14 cellular contexts compared by ENCODE assay signal in the genomic region with DNA sequence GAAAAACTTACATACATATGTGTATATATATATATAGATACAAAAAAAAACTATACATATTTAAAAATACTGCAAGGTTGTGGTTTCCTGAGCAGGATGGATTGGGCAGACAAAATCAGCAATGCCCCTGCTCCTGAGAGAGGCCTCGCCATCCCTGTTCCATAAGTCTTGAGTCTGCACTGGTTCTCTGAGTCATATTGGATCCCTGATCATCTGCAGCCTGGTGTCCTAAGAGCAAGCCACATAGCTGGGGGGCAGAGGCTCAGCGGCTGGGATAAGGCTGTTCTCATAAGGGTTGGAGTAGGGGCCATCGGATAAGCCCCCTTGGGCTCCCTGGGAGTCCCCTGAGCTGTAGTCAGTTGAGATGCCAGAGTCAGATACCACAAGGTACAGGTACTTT. TPM values are rescaled to one million over a fixed set of nuclear protein-coding genes. Genes with fewer than 3 reads are reported as not detected.
DNase-seq lines count a peak whose midpoint lies in the region; ATAC-seq and TF ChIP-seq lines count a peak whose summit lies in the region.
"Had no signal": no experiment of that assay in that cellular context is flagged by ENCODE, and none has a peak within 500 bp of the region (broad histone marks: within the 10 kb centered on the region; RNA-seq: fewer than 3 reads in every experiment).

No MANE protein-coding gene starts in this region.

- no peaks in the 10 kb centered on the region for H3K27me3 ChIP-seq in mammary epithelial cell (ENCODE audit: insufficient read depth, low read length)
- peaks cover 14% of the 10 kb centered on the region for H3K27me3 ChIP-seq in gastroesophageal sphincter
- H3K27me3 ChIP-seq in vagina = no peaks in the 10 kb centered on the region

- no peaks in the 10 kb centered on the region for H3K27me3 Mint-ChIP-seq in MCF 10A (ENCODE audit: insufficient read depth, unreplicated experiment)
- peaks cover 2% of the 10 kb centered on the region for H3K27me3 Mint-ChIP-seq in activated CD8-positive, alpha-beta T cell treated with anti-CD3 and anti-CD28 coated beads, Interleukin-2, amount 10 ng/mL, durations not matched to agents 7 days and 5 days (ENCODE audit: low read depth)

- no peak overlapping the region for H3K4me2 ChIP-seq in mammary epithelial cell (ENCODE audit: insufficient read depth, low read depth, low read length)

- intact Hi-C loops in MCF 10A (cut with micrococcal nuclease) = no loop called here
- intact Hi-C loops in mammary epithelial cell (cut with micrococcal nuclease) = loop anchor here (5.0 kb wide), 1 partner anchor 40 kb away; a partner anchor contains a TSS
- intact Hi-C loops in vagina (cut with DNase I) = loop anchor here (5.0 kb wide), 1 partner anchor 55 kb away; no protein-coding TSS in a partner anchor

- no peaks in the 10 kb centered on the region for H4K20me1 ChIP-seq in mammary epithelial cell (ENCODE audit: insufficient read depth, low read length)

- no peaks in the 10 kb centered on the region for H3K79me2 ChIP-seq in mammary epithelial cell (ENCODE audit: insufficient read depth, low read length)

- CTCF ChIA-PET in MCF 10A (lab: Yijun Ruan, JAX) = interaction anchor here (0.5 to 1.8 kb wide), 11 partner anchors 11 to 225 kb away, joined by 3 to 6 read pairs (median 3); a partner anchor contains a TSS
- CTCF ChIA-PET in mammary epithelial cell (lab: Charles Lee; ENCODE audit: low non-redundant PET) = interaction anchor here (0.6 kb wide), 1 partner anchor 55 kb away, joined by 4 read pairs; no protein-coding TSS in a partner anchor
- CTCF ChIA-PET in activated CD8-positive, alpha-beta T cell treated with anti-CD3 and anti-CD28 coated beads, Interleukin-2, amount 10 ng/mL, durations not matched to agents 7 days and 5 days (lab: Charles Lee) = interaction anchor here (1.0 to 4.3 kb wide), 8 partner anchors 9 to 542 kb away, joined by 3 to 35 read pairs (median 4); a partner anchor contains a TSS

- TF ChIP-seq CTCF in MCF 10A (IDR thresholded peaks at IDR 0.05; ENCODE audit: unreplicated experiment) = no peak
- no peak for TF ChIP-seq CTCF in mammary epithelial cell (conservative IDR thresholded peaks at IDR 0.05 in 1 of 2, IDR thresholded peaks at IDR 0.05 in 1 of 2; ENCODE audit: extremely low read depth in 1 of 2, insufficient read depth in 1 of 2, low read depth in 1 of 2, low read length in 2 of 2)
- no peak for TF ChIP-seq CTCF in gastroesophageal sphincter (IDR thresholded peaks at IDR 0.05)
- no peak for TF ChIP-seq CTCF in vagina (IDR thresholded peaks at IDR 0.05)

- 84% methylated on average over 3 of the region's 3 CpGs for WGBS in mammary epithelial cell (ENCODE audit: low coverage, missing lambda C conversion rate)
- WGBS in gastroesophageal sphincter (ENCODE audit: low coverage in 1 of 2), 2 donors = 84 to 100% methylated on average over 2 of the region's 3 CpGs

- DNase-seq in MCF 10A (ENCODE audit: unreplicated experiment) (peak; percentile 44), mammary epithelial cell (no peak), vagina (ENCODE audit: extremely low spot score in 2 of 2) (no peak), nucleus accumbens (lab: John Stamatoyannopoulos, UW) (no peak), NCI-H1105 (lab: John Stamatoyannopoulos, UW) (no peak)
- DNase-seq in activated CD8-positive, alpha-beta T cell treated with anti-CD3 and anti-CD28 coated beads, Interleukin-2, amount 10 ng/mL, durations not matched to agents 7 days and 5 days = no peak
- DNase-seq: NCI-H2227 treated with DMSO at 0.1 percent for 48 hours, T-helper 9 cell had no signal

- H3K4me3 ChIP-seq in mammary epithelial cell (replicated peaks in 1 of 3; ENCODE audit: insufficient read depth in 1 of 3, low read depth in 2 of 3, low read length in 3 of 3) (no peak overlapping the region), gastroesophageal sphincter (no peak overlapping the region), vagina (no peak overlapping the region)
- H3K4me3 ChIP-seq: breast epithelium, Peyer's patch had no signal

- no peak for TF ChIP-seq POLR2A in gastroesophageal sphincter (IDR thresholded peaks at IDR 0.05)
- no peak for TF ChIP-seq POLR2A in vagina (IDR thresholded peaks at IDR 0.05)

- no peaks in the 10 kb centered on the region for H3K36me3 ChIP-seq in mammary epithelial cell (ENCODE audit: insufficient read depth, low read length)
- peaks cover 0 to 10% of the 10 kb centered on the region in 2 donors for H3K36me3 ChIP-seq in gastroesophageal sphincter
- no peaks in the 10 kb centered on the region for H3K36me3 ChIP-seq in vagina
- H3K36me3 ChIP-seq: breast epithelium, Peyer's patch had no signal

- in situ Hi-C loops in mammary epithelial cell (cut with MboI; ENCODE audit: low sequenced_read_pairs in 2 of 2) = no loop called here

- peaks cover 51% of the 10 kb centered on the region for H3K4me1 ChIP-seq in mammary epithelial cell (ENCODE audit: insufficient read depth, low read length)
- H3K4me1 ChIP-seq in gastroesophageal sphincter = peaks cover 0 to 86% (median 35%) of the 10 kb centered on the region in 3 donors
- peaks cover 75% of the 10 kb centered on the region for H3K4me1 ChIP-seq in vagina

- H3K9me3 ChIP-seq in mammary epithelial cell (replicated peaks; ENCODE audit: insufficient read depth, low read length) (no peaks in the 10 kb centered on the region), gastroesophageal sphincter (no peaks in the 10 kb centered on the region), vagina (no peaks in the 10 kb centered on the region)
- H3K9me3 ChIP-seq: breast epithelium, Peyer's patch had no signal

- peak overlapping the region; percentile 69 for H3K27ac Mint-ChIP-seq in MCF 10A (ENCODE audit: low read depth, unreplicated experiment)
- peak overlapping the region; percentile 68 for H3K27ac Mint-ChIP-seq in activated CD8-positive, alpha-beta T cell treated with anti-CD3 and anti-CD28 coated beads, Interleukin-2, amount 10 ng/mL, durations not matched to agents 7 days and 5 days
- H3K27ac Mint-ChIP-seq: activated CD8-positive, alpha-beta memory T cell treated with anti-CD3 and anti-CD28 coated beads, Interleukin-2, amount 10 ng/mL, durations not matched to agents 7 days and 5 days had no signal

- no peaks in the 10 kb centered on the region for H3K36me3 Mint-ChIP-seq in MCF 10A (ENCODE audit: insufficient read depth, unreplicated experiment)
- peaks cover 23% of the 10 kb centered on the region for H3K36me3 Mint-ChIP-seq in activated CD8-positive, alpha-beta T cell treated with anti-CD3 and anti-CD28 coated beads, Interleukin-2, amount 10 ng/mL, durations not matched to agents 7 days and 5 days (ENCODE audit: low read depth)

- H3K9me3 Mint-ChIP-seq in MCF 10A (ENCODE audit: unreplicated experiment) = no peaks in the 10 kb centered on the region
- H3K9me3 Mint-ChIP-seq in activated CD8-positive, alpha-beta T cell treated with anti-CD3 and anti-CD28 coated beads, Interleukin-2, amount 10 ng/mL, durations not matched to agents 7 days and 5 days (ENCODE audit: insufficient read depth) = no peaks in the 10 kb centered on the region

- no peak for ATAC-seq in activated CD8-positive, alpha-beta T cell treated with anti-CD3 and anti-CD28 coated beads, Interleukin-2, amount 10 ng/mL, durations not matched to agents 7 days and 5 days
- ATAC-seq in gastroesophageal sphincter (no peak), GM19463 (IDR thresholded peaks at IDR 0.05; ENCODE audit: unreplicated experiment) (no peak)
- ATAC-seq: activated CD8-positive, alpha-beta memory T cell treated with anti-CD3 and anti-CD28 coated beads, Interleukin-2, amount 10 ng/mL, durations not matched to agents 7 days and 5 days; esophagus mucosa had no signal

- peak overlapping the region; percentile 58 for H3K4me3 Mint-ChIP-seq in MCF 10A (ENCODE audit: unreplicated experiment)
- no peak overlapping the region for H3K4me3 Mint-ChIP-seq in activated CD8-positive, alpha-beta T cell treated with anti-CD3 and anti-CD28 coated beads, Interleukin-2, amount 10 ng/mL, durations not matched to agents 7 days and 5 days

- H3K27ac ChIP-seq in mammary epithelial cell (ENCODE audit: insufficient read depth, low read depth, low read length) (no peak overlapping the region), gastroesophageal sphincter (peak overlapping the region in 3 of 4 donors; percentile 51 to 69 (median 51)), vagina (peak overlapping the region; percentile 55)

- no peak overlapping the region for H3K9ac ChIP-seq in mammary epithelial cell (ENCODE audit: insufficient read depth, low read length)

- no peak for TF ChIP-seq EP300 in gastroesophageal sphincter (IDR thresholded peaks at IDR 0.05)

- peaks cover 35% of the 10 kb centered on the region for H3K4me1 Mint-ChIP-seq in MCF 10A (ENCODE audit: insufficient read depth, unreplicated experiment)
- peaks cover 52% of the 10 kb centered on the region for H3K4me1 Mint-ChIP-seq in activated CD8-positive, alpha-beta T cell treated with anti-CD3 and anti-CD28 coated beads, Interleukin-2, amount 10 ng/mL, durations not matched to agents 7 days and 5 days (ENCODE audit: low read depth)

- POLR2A ChIA-PET in MCF 10A (lab: Yijun Ruan, JAX) = interaction anchor here (0.6 to 5.6 kb wide), 12 partner anchors 9 to 1344 kb away, joined by 3 to 88 read pairs (median 3); a partner anchor contains a TSS
- POLR2A ChIA-PET in activated CD8-positive, alpha-beta T cell treated with anti-CD3 and anti-CD28 coated beads, Interleukin-2, amount 10 ng/mL, durations not matched to agents 7 days and 5 days (lab: Charles Lee) = interaction anchor here (0.5 kb wide), 1 partner anchor 512 kb away, joined by 3 read pairs; no protein-coding TSS in a partner anchor

- BruUV-seq in MCF 10A (replicated peaks; lab: Mats Ljungman, UMichigan) = no TSS peak
- BruUV-seq in mammary epithelial cell (replicated peaks; lab: Mats Ljungman, UMichigan) = no TSS peak

- H2AFZ ChIP-seq in mammary epithelial cell (ENCODE audit: low read depth, low read length) = no peak overlapping the region

- dilution Hi-C loops in mammary epithelial cell (cut with HindIII; ENCODE audit: low sequenced_read_pairs) = no loop called here

RNA-seq across cellular contexts. Expression of a gene that starts 3.3 kb away (rescaled TPM):
- 1.0 and 1.4 TPM in 2 replicates for total RNA-seq in MCF 10A (2022)
- total RNA-seq in mammary epithelial cell = 1 to 10 TPM in 1 of 2 donors, under 1 TPM in 1; 0.67 to 2.3 TPM
- polyA plus RNA-seq in mammary epithelial cell = 1.8 TPM
- 1.2 TPM for polyA minus RNA-seq in mammary epithelial cell
- 1 to 10 TPM; 3.1 to 3.4 TPM for total RNA-seq in activated CD8-positive, alpha-beta T cell treated with anti-CD3 and anti-CD28 coated beads, Interleukin-2, amount 10 ng/mL, durations not matched to agents 7 days and 5 days
- 1 to 10 TPM in 2 of 4 donors, under 1 TPM in 2; 0.62 to 2.6 (median 1.0) TPM for total RNA-seq in gastroesophageal sphincter
- total RNA-seq in vagina = 1.5 TPM

RNA-seq across cellular contexts. Expression of a gene that starts 6.4 kb away (rescaled TPM):
- total RNA-seq in MCF 10A (2022) (1.7 and 2.7 TPM in 2 replicates), mammary epithelial cell (1 to 10 TPM in 1 of 2 donors, not detected in 1; 1.8 TPM), gastroesophageal sphincter (1 to 10 TPM in 3 of 4 donors, under 1 TPM in 1; 0.62 to 5.1 (median 2.7) TPM), vagina (14.5 TPM)
- polyA plus RNA-seq in mammary epithelial cell = 1.3 TPM
- polyA minus RNA-seq in mammary epithelial cell = 5.2 TPM
- total RNA-seq in activated CD8-positive, alpha-beta T cell treated with anti-CD3 and anti-CD28 coated beads, Interleukin-2, amount 10 ng/mL, durations not matched to agents 7 days and 5 days = 1 to 10 TPM; 6.4 to 8.8 TPM

RNA-seq across cellular contexts. Expression of a gene that starts 22.5 kb away (rescaled TPM):
- total RNA-seq in MCF 10A (2022) = 19.5 and 24.2 TPM in 2 replicates
- total RNA-seq in mammary epithelial cell = 10 to 100 TPM in 1 of 2 donors, 1 to 10 TPM in 1; 5.0 to 25.2 TPM
- polyA plus RNA-seq in mammary epithelial cell = 8.5 TPM
- 8.4 TPM for polyA minus RNA-seq in mammary epithelial cell
- total RNA-seq in activated CD8-positive, alpha-beta T cell treated with anti-CD3 and anti-CD28 coated beads, Interleukin-2, amount 10 ng/mL, durations not matched to agents 7 days and 5 days = 1 to 10 TPM; 1.1 TPM
- 10 to 100 TPM; 20.5 to 57.7 (median 44.9) TPM for total RNA-seq in gastroesophageal sphincter
- total RNA-seq in vagina = 16.5 TPM

RNA-seq across cellular contexts. Expression of a gene that starts 31.4 kb away (rescaled TPM):
- total RNA-seq in MCF 10A (2022) (17.2 and 18.2 TPM in 2 replicates), mammary epithelial cell (10 to 100 TPM in 1 of 2 donors, 1 to 10 TPM in 1; 4.0 to 10.9 TPM), gastroesophageal sphincter (10 to 100 TPM in 3 of 4 donors, 1 to 10 TPM in 1; 6.6 to 30.0 (median 19.0) TPM), vagina (24.1 TPM)
- 6.0 TPM for polyA plus RNA-seq in mammary epithelial cell
- not detected for polyA minus RNA-seq in mammary epithelial cell
- total RNA-seq in activated CD8-positive, alpha-beta T cell treated with anti-CD3 and anti-CD28 coated beads, Interleukin-2, amount 10 ng/mL, durations not matched to agents 7 days and 5 days = 10 to 100 TPM in 1 of 2 experiments, 1 to 10 TPM in 1; 9.9 to 13.6 TPM

RNA-seq across cellular contexts. Expression of a gene that starts 31.7 kb away (rescaled TPM):
- total RNA-seq in MCF 10A (2022) (93.1 and 96.6 TPM in 2 replicates), mammary epithelial cell (10 to 100 TPM; 57.5 to 72.0 TPM), gastroesophageal sphincter (100 to 1,000 TPM; 165 to 262 (median 210) TPM), vagina (173 TPM)
- 130 TPM for polyA plus RNA-seq in mammary epithelial cell
- 73.8 TPM for polyA minus RNA-seq in mammary epithelial cell
- total RNA-seq in activated CD8-positive, alpha-beta T cell treated with anti-CD3 and anti-CD28 coated beads, Interleukin-2, amount 10 ng/mL, durations not matched to agents 7 days and 5 days = 10 to 100 TPM; 23.6 to 29.6 TPM
